In the genomic region with DNA sequence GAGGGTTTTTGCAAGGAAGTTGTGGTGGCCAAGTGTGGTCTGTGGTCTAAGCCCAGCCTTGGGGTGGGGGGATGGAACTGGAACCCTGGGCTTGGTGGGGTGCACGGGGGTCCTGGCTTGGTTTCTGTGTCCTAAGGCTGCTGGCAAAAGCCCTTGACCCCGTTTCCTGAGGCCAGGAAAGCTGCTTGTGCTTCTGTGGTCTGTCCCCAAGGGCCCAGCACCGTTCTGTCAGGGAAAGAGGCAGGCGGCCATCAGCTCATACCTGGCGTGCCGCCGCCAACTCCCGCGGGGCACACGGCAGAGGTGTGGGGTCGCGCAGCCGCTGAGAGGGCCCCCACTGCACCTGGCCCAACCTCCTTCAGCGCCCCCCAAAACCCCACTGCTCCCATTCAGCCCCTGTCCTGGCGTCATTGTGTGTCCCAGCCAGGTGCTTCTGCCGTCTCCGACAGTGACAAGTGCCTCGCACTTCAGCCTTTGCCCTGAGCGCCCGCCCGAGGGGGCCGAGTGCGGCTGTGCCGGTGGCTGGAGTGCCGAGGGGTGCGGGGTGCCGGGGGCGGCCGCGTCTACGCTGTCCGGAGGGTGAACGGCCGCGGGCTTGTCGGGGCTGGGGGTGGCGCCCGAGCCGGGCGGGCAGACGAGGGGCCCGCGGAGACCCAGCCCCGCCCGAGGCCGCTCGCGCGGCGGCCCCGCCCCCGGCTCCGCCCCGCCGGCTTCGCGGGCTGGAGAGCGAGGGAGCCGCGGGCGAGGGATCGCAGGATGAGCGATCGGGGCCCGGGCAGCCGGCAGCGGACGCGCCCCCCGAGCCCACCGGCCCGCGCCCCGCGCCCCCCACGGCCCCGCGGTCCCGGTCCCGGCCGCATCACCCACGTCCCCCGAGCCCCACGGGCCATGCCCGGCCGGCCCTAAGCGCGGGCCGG, we compare ENCODE assay signal across 8 cellular contexts. TPM values are rescaled to one million over a fixed set of nuclear protein-coding genes. Genes with fewer than 3 reads are reported as not detected.
DNase-seq lines count a peak whose midpoint lies in the region; ATAC-seq and TF ChIP-seq lines count a peak whose summit lies in the region.

A gene (plus strand): TSS at position 701 of the 917 bp plus-strand sequence. CDS start 282 bp downstream, outside the sequence.

- peak within 1 kb of the TSS; percentile 42 for H3K27ac Mint-ChIP-seq in stimulated activated memory B cell treated with anti-CD40 and anti-IgM and Interleukin-4, amounts not matched to agents 10 μg/mL and 1 μg/mL and 100 μg/mL, for 72 hours

- POLR2A ChIA-PET in PC-3 (lab: Charles Lee; ENCODE audit: unreplicated experiment): interaction anchor here (0.6 kb wide), 2 partner anchors 11 to 19 kb away, joined by 3 read pairs; a partner anchor contains a TSS

- H3K27me3 Mint-ChIP-seq in stimulated activated memory B cell treated with anti-CD40 and anti-IgM and Interleukin-4, amounts not matched to agents 10 μg/mL and 1 μg/mL and 100 μg/mL, for 72 hours: peaks cover 21% of the 10 kb centered on the region

- peak within 1 kb of the TSS; percentile 68 for H3K4me2 ChIP-seq in PC-3 (ENCODE audit: low read length)

- intact Hi-C loops in PC-3 (cut with micrococcal nuclease): no loop called here

- H3K4me1 ChIP-seq in PC-3 (ENCODE audit: insufficient read depth, low read length) (peaks cover 9% of the 10 kb centered on the region; the same call in 1 of the 2 replicates), adipocyte (ENCODE audit: control insufficient read depth, insufficient read depth, low read length) (peaks cover 4% of the 10 kb centered on the region), iPS-20b (ENCODE audit: insufficient read depth, low read length) (peaks cover 4% of the 10 kb centered on the region; the same call in 1 of the 2 replicates)

- H3K36me3 ChIP-seq in PC-3 (ENCODE audit: low read depth, low read length) (peaks cover 27% of the 10 kb centered on the region; the same call in 1 of the 2 replicates), adipocyte (ENCODE audit: control insufficient read depth, insufficient read depth, low read length, severe bottlenecking) (peaks cover 36% of the 10 kb centered on the region), iPS-20b (ENCODE audit: insufficient read depth, low read depth, low read length) (peaks cover 35% of the 10 kb centered on the region)

- H3K9me3 ChIP-seq in PC-3 (ENCODE audit: low read length) (no peaks in the 10 kb centered on the region), adipocyte (ENCODE audit: control insufficient read depth, low read length) (no peaks in the 10 kb centered on the region), iPS-20b (ENCODE audit: insufficient read depth, low read depth, low read length) (no peaks in the 10 kb centered on the region)

- H3K4me3 ChIP-seq in PC-3 (ENCODE audit: low read length) (peak within 1 kb of the TSS; percentile 43; the same call in 1 of the 2 replicates), adipocyte (ENCODE audit: low read length) (peak within 1 kb of the TSS; percentile 47), iPS-20b (ENCODE audit: low read length) (peak within 1 kb of the TSS; percentile 63)

- TF ChIP-seq CTCF in PC-3 (conservative IDR thresholded peaks at IDR 0.05; ENCODE audit: low read depth, low read length): no peak

- no peaks in the 10 kb centered on the region for H3K9me2 ChIP-seq in PC-3 (replicated peaks; ENCODE audit: low read length)

- no peak within 1 kb of the TSS for H3K9ac ChIP-seq in PC-3 (ENCODE audit: low read length)
- no peak within 1 kb of the TSS for H3K9ac ChIP-seq in adipocyte (ENCODE audit: low read length)
- H3K9ac ChIP-seq in iPS-20b (ENCODE audit: low read depth, low read length): peak within 1 kb of the TSS; percentile 53; the same call in 1 of the 2 replicates

- H3K27ac ChIP-seq in PC-3 (ENCODE audit: low read length) (no peak within 1 kb of the TSS), iPS-20b (ENCODE audit: low read length) (no peak within 1 kb of the TSS)

- H3K9me3 Mint-ChIP-seq in stimulated activated memory B cell treated with anti-CD40 and anti-IgM and Interleukin-4, amounts not matched to agents 10 μg/mL and 1 μg/mL and 100 μg/mL, for 72 hours: no peaks in the 10 kb centered on the region

- CTCF ChIA-PET in PC-3 (lab: Charles Lee): interaction anchor here (0.6 kb wide), 1 partner anchor 256 kb away, joined by 3 read pairs; no protein-coding TSS in a partner anchor

- H4K20me1 ChIP-seq in PC-3 (ENCODE audit: low read length): 0 out of 2 replicates have a peak, but pooled peaks cover 7% of the 10 kb centered on the region

- H2AFZ ChIP-seq in PC-3 (ENCODE audit: low read length): no peak within 1 kb of the TSS

- peaks cover 44% of the 10 kb centered on the region for H3K36me3 Mint-ChIP-seq in stimulated activated memory B cell treated with anti-CD40 and anti-IgM and Interleukin-4, amounts not matched to agents 10 μg/mL and 1 μg/mL and 100 μg/mL, for 72 hours

- no TSS peak for BruUV-seq in PC-3 (replicated peaks; lab: Mats Ljungman, UMichigan)

- H3K79me2 ChIP-seq in PC-3 (ENCODE audit: low read length): no peaks in the 10 kb centered on the region

- H3K4me1 Mint-ChIP-seq in stimulated activated memory B cell treated with anti-CD40 and anti-IgM and Interleukin-4, amounts not matched to agents 10 μg/mL and 1 μg/mL and 100 μg/mL, for 72 hours: peaks cover 52% of the 10 kb centered on the region

- ATAC-seq in PC-3 (peak; percentile 39), HG03139 (IDR thresholded peaks at IDR 0.05; ENCODE audit: unreplicated experiment) (no peak), HG02610 (IDR thresholded peaks at IDR 0.05; ENCODE audit: unreplicated experiment) (no peak)
- peak; percentile 54 for ATAC-seq in stimulated activated memory B cell treated with anti-CD40 and anti-IgM and Interleukin-4, amounts not matched to agents 10 μg/mL and 1 μg/mL and 100 μg/mL, for 72 hours

- H3K4me3 Mint-ChIP-seq in stimulated activated memory B cell treated with anti-CD40 and anti-IgM and Interleukin-4, amounts not matched to agents 10 μg/mL and 1 μg/mL and 100 μg/mL, for 72 hours: peak within 1 kb of the TSS; percentile 62

- DNase-seq in activated CD4-positive, alpha-beta T cell treated with anti-CD3 and anti-CD28 coated beads for 24 hours (ENCODE audit: low read depth in 2 of 2): peak; percentile 33 to 34
- no peak for DNase-seq in activated CD4-positive, alpha-beta T cell treated with anti-CD3 and anti-CD28 coated beads for 1 hour
- DNase-seq in PC-3: peak; percentile 50
- DNase-seq in adipocyte (ENCODE audit: low read depth): peak; percentile 68

- H3F3A ChIP-seq in PC-3 (ENCODE audit: low read length, unreplicated experiment): no peaks in the 10 kb centered on the region

- H3K27me3 ChIP-seq in PC-3 (ENCODE audit: low read length) (no peaks in the 10 kb centered on the region), adipocyte (replicated peaks; ENCODE audit: control insufficient read depth, insufficient read depth, low read length) (no peaks in the 10 kb centered on the region), iPS-20b (ENCODE audit: insufficient read depth, low read length) (peaks cover 9% of the 10 kb centered on the region; the same call in 1 of the 2 replicates)

RNA-seq across cellular contexts. Expression of the gene that starts here (rescaled TPM):
- 2.2 and 5.2 TPM in 2 replicates for total RNA-seq in PC-3 (2014; rRNA removed)

Comparison
In these comparisons a context has a peak if more than half of its experiments do, and no peak if none do; other contexts are left out.
1. ATAC-seq: peak in PC-3 (single experiment) and stimulated activated memory B cell treated with anti-CD40 and anti-IgM and Interleukin-4, amounts not matched to agents 10 μg/mL and 1 μg/mL and 100 μg/mL, for 72 hours (single experiment); none in HG03139 (single experiment) and HG02610 (single experiment).
2. Peak in every context shown above with its lines, with median percentiles within 50 percentile points of each other: H3K4me3 ChIP-seq.